In genomic region chr10:70559861-70560260, GRCh38 we compare ENCODE assay signal across 1 cellular context.
TF ChIP-seq lines count a peak whose summit lies in the region.

No MANE protein-coding gene starts in this region.

TF ChIP-seq in H1, 55 proteins besides CTCF, POLR2A, EP300 and RAD21:
- no peak for TF ChIP-seq ZNF274 (IDR thresholded peaks at IDR 0.05; ENCODE audit: borderline replicate concordance, extremely low read depth, low read length)
- TF ChIP-seq EZH2 (IDR thresholded peaks at IDR 0.05; ENCODE audit: low read depth, low read length, severe bottlenecking): no peak
- TF ChIP-seq E2F6 (IDR thresholded peaks at IDR 0.05): no peak
- no peak for TF ChIP-seq CEBPB (IDR thresholded peaks at IDR 0.05; ENCODE audit: low read depth, low read length)
- TF ChIP-seq CHD1 (IDR thresholded peaks at IDR 0.05; ENCODE audit: low read depth, low read length): no peak
- TF ChIP-seq USF2 (IDR thresholded peaks at IDR 0.05; ENCODE audit: low read length): no peak
- TF ChIP-seq HDAC6 (IDR thresholded peaks at IDR 0.05; ENCODE audit: low read depth, low read length): no peak
- no peak for TF ChIP-seq MAFK (IDR thresholded peaks at IDR 0.05; ENCODE audit: low read depth, low read length)
- TF ChIP-seq SUZ12 (IDR thresholded peaks at IDR 0.05; ENCODE audit: low read length): no peak
- no peak for TF ChIP-seq TEAD4 (IDR thresholded peaks at IDR 0.05; ENCODE audit: low read depth, low read length)
- no peak for TF ChIP-seq CHD2 (IDR thresholded peaks at IDR 0.05; ENCODE audit: low read length)
- TF ChIP-seq NRF1 (IDR thresholded peaks at IDR 0.05; ENCODE audit: low read depth, low read length): no peak
- TF ChIP-seq GABPA (IDR thresholded peaks at IDR 0.05; ENCODE audit: borderline replicate concordance, insufficient read depth, low read length): no peak
- TF ChIP-seq CTBP2 (IDR thresholded peaks at IDR 0.05; ENCODE audit: borderline replicate concordance, insufficient read depth, insufficient read length, low read length): no peak
- TF ChIP-seq SP2 (IDR thresholded peaks at IDR 0.05; ENCODE audit: low read length): no peak
- TF ChIP-seq BCL11A (IDR thresholded peaks at IDR 0.05; ENCODE audit: low read depth in 2 of 2, low read length in 2 of 2): no peak
- no peak for TF ChIP-seq SIN3A (conservative IDR thresholded peaks at IDR 0.05 in 1 of 2, IDR thresholded peaks at IDR 0.05 in 1 of 2; ENCODE audit: low read depth in 1 of 2, low read length in 2 of 2)
- TF ChIP-seq CHD7 (IDR thresholded peaks at IDR 0.05; ENCODE audit: insufficient replicate concordance, low read length): no peak
- no peak for TF ChIP-seq JUND (IDR thresholded peaks at IDR 0.05; ENCODE audit: low read length)
- no peak for TF ChIP-seq BRCA1 (IDR thresholded peaks at IDR 0.05; ENCODE audit: low read depth, low read length)
TF ChIP-seq in H1: peak in this region for 0.
